In genomic region chr5:10251409-10251808, GRCh38 we compare ENCODE assay signal across 9 cellular contexts. TPM values are rescaled to one million over a fixed set of nuclear protein-coding genes. Genes with fewer than 3 reads are reported as not detected.
DNase-seq lines count a peak whose midpoint lies in the region; ATAC-seq and TF ChIP-seq lines count a peak whose summit lies in the region.
"Had no signal": no experiment of that assay in that cellular context is flagged by ENCODE, and none has a peak within 500 bp of the region (broad histone marks: within the 10 kb centered on the region; RNA-seq: fewer than 3 reads in every experiment).

No MANE protein-coding gene starts in this region.

- peak overlapping the region; percentile 64 for H3K4me2 ChIP-seq in mesenchymal stem cell (ENCODE audit: low read length, poor library complexity, severe bottlenecking)

- H2AK5ac ChIP-seq in mesenchymal stem cell (ENCODE audit: low read length, severe bottlenecking), result no peak overlapping the region

- no peak overlapping the region for H2BK120ac ChIP-seq in mesenchymal stem cell (ENCODE audit: low read depth, low read length)

- peak overlapping the region; percentile 98 for H3K4me3 Mint-ChIP-seq in stimulated activated naive CD8-positive, alpha-beta T cell treated with anti-CD3 and anti-CD28 coated beads, Interleukin-15, Interleukin-2, amounts not matched to agents 100 ng/mL and 50 ng/mL, for 24 hours

- no peak overlapping the region for H2BK15ac ChIP-seq in mesenchymal stem cell (ENCODE audit: low read depth, poor library complexity, severe bottlenecking)

- H3K27ac ChIP-seq in ascending aorta (no peak overlapping the region), mesenchymal stem cell (ENCODE audit: low read length, poor library complexity, severe bottlenecking) (no peak overlapping the region)

- peak overlapping the region in 1 of 2 experiments; percentile 39 for H3K23ac ChIP-seq in mesenchymal stem cell (ENCODE audit: low read length in 2 of 2)

- peaks cover 67% of the 10 kb centered on the region for H3K4me1 Mint-ChIP-seq in stimulated activated naive CD8-positive, alpha-beta T cell treated with anti-CD3 and anti-CD28 coated beads, Interleukin-15, Interleukin-2, amounts not matched to agents 100 ng/mL and 50 ng/mL, for 24 hours (ENCODE audit: low read depth)

- H2BK5ac ChIP-seq in mesenchymal stem cell (ENCODE audit: low read depth, low read length, poor library complexity, severe bottlenecking), result no peak overlapping the region

- peaks cover 16% of the 10 kb centered on the region for H3K79me1 ChIP-seq in mesenchymal stem cell (replicated peaks; ENCODE audit: low read length, poor library complexity, severe bottlenecking)

- no peaks in the 10 kb centered on the region for H3K27me3 ChIP-seq in ascending aorta
- H3K27me3 ChIP-seq in mesenchymal stem cell (ENCODE audit: control insufficient read depth in 1 of 2, insufficient read depth in 1 of 2, low read length in 2 of 2), result no peaks in the 10 kb centered on the region

- no peak overlapping the region for H2BK12ac ChIP-seq in mesenchymal stem cell (ENCODE audit: low read length in 2 of 2)

- H3K18ac ChIP-seq in mesenchymal stem cell (ENCODE audit: low read depth in 1 of 2, low read length in 2 of 2), result no peak overlapping the region

- H3K4me3 ChIP-seq in ascending aorta, result peak overlapping the region; percentile 69 to 88
- peak overlapping the region in 1 of 2 experiments; percentile 96 for H3K4me3 ChIP-seq in mesenchymal stem cell (ENCODE audit: insufficient read depth in 1 of 2, low read depth in 1 of 2, low read length in 2 of 2)

- no peak overlapping the region for H3K14ac ChIP-seq in mesenchymal stem cell (ENCODE audit: low read length in 2 of 2)

- H3K36me3 Mint-ChIP-seq in stimulated activated naive CD8-positive, alpha-beta T cell treated with anti-CD3 and anti-CD28 coated beads, Interleukin-15, Interleukin-2, amounts not matched to agents 100 ng/mL and 50 ng/mL, for 24 hours (ENCODE audit: low read depth), result peaks cover 57% of the 10 kb centered on the region

- peaks cover 10 to 16% of the 10 kb centered on the region in 2 donors for H3K4me1 ChIP-seq in ascending aorta
- peaks cover 13% of the 10 kb centered on the region for H3K4me1 ChIP-seq in mesenchymal stem cell (ENCODE audit: control insufficient read depth, insufficient read depth, low read depth, low read length)

- H4K91ac ChIP-seq in mesenchymal stem cell (ENCODE audit: low read length), result no peak overlapping the region

- no peak for DNase-seq in stimulated activated naive CD8-positive, alpha-beta T cell treated with anti-CD3 and anti-CD28 coated beads, Interleukin-15, Interleukin-2, amounts not matched to agents 100 U/mL and 50 U/mL, for 24 hours
- DNase-seq in ascending aorta (ENCODE audit: low spot score in 2 of 2) (no peak), mesenchymal stem cell (no peak), sciatic nerve (ENCODE audit: low spot score) (no peak), NCI-H2227 (lab: John Stamatoyannopoulos, UW; ENCODE audit: unreplicated experiment) (no peak), NAMALWA (ENCODE audit: low spot score) (no peak)
- DNase-seq: stimulated activated CD4-positive, alpha-beta T cell treated with anti-CD3 and anti-CD28 coated beads, Interleukin-15, amount 100 ng/mL, for 24 hours had no signal

- 44% methylated on average over 6 of the region's 7 CpGs for WGBS in mesenchymal stem cell

- TF ChIP-seq CTCF in ascending aorta (IDR thresholded peaks at IDR 0.05), result no peak

- no peaks in the 10 kb centered on the region for H3K27me3 Mint-ChIP-seq in stimulated activated naive CD8-positive, alpha-beta T cell treated with anti-CD3 and anti-CD28 coated beads, Interleukin-15, Interleukin-2, amounts not matched to agents 100 ng/mL and 50 ng/mL, for 24 hours

- no peak overlapping the region for H2AFZ ChIP-seq in mesenchymal stem cell (ENCODE audit: low read depth, low read length)

- H3K36me3 ChIP-seq in ascending aorta (peaks cover 11 to 22% of the 10 kb centered on the region in 2 donors), mesenchymal stem cell (ENCODE audit: control insufficient read depth in 1 of 2, insufficient read depth in 2 of 2, low read depth in 1 of 2, low read length in 2 of 2) (peaks cover 6 to 41% of the 10 kb centered on the region in 2 experiments)

- H3K9me3 ChIP-seq in ascending aorta (no peaks in the 10 kb centered on the region), mesenchymal stem cell (ENCODE audit: control insufficient read depth, low read length) (no peaks in the 10 kb centered on the region)

- no peak overlapping the region for H3K4ac ChIP-seq in mesenchymal stem cell (ENCODE audit: low read depth in 1 of 2, low read length in 2 of 2)

- H3K9ac ChIP-seq in mesenchymal stem cell (ENCODE audit: low read length), result peak overlapping the region; percentile 100

- intact Hi-C loops in ascending aorta (cut with DNase I), result loop anchor here (10.0 kb wide), 1 partner anchor 513 kb away; the partner anchor contains the start of gene DAP
- intact Hi-C loops in sciatic nerve (cut with DNase I), result no loop called here

- no peaks in the 10 kb centered on the region for H3K9me3 Mint-ChIP-seq in stimulated activated naive CD8-positive, alpha-beta T cell treated with anti-CD3 and anti-CD28 coated beads, Interleukin-15, Interleukin-2, amounts not matched to agents 100 ng/mL and 50 ng/mL, for 24 hours

- peak overlapping the region; percentile 94 for H3K27ac Mint-ChIP-seq in stimulated activated naive CD8-positive, alpha-beta T cell treated with anti-CD3 and anti-CD28 coated beads, Interleukin-15, Interleukin-2, amounts not matched to agents 100 ng/mL and 50 ng/mL, for 24 hours

- H4K8ac ChIP-seq in mesenchymal stem cell (ENCODE audit: low read length), result no peak overlapping the region

- ATAC-seq in stimulated activated naive CD8-positive, alpha-beta T cell treated with anti-CD3 and anti-CD28 coated beads, Interleukin-15, Interleukin-2, amounts not matched to agents 100 U/mL and 50 U/mL, for 24 hours, result no peak
- no peak for ATAC-seq in sciatic nerve
- no peak for ATAC-seq in HG02870 (IDR thresholded peaks at IDR 0.05; ENCODE audit: unreplicated experiment)

RNA-seq across cellular contexts. Expression of gene CCT5, which starts 1.3 kb away (rescaled TPM):
- total RNA-seq in ascending aorta, result 66.1 TPM
- polyA plus RNA-seq in mesenchymal stem cell (2013, experiment 1 of 2), result 121 TPM
- 123 TPM for polyA plus RNA-seq in mesenchymal stem cell (2013, experiment 2 of 2)
- 79.5 TPM for total RNA-seq in sciatic nerve

RNA-seq across cellular contexts. Expression of gene ATPSCKMT, which starts 1.7 kb away (rescaled TPM):
- 0.64 TPM for total RNA-seq in ascending aorta
- 14.0 TPM for polyA plus RNA-seq in mesenchymal stem cell (2013, experiment 1 of 2)
- polyA plus RNA-seq in mesenchymal stem cell (2013, experiment 2 of 2), result 14.3 TPM
- total RNA-seq in sciatic nerve, result 20.8 TPM

RNA-seq across cellular contexts. Expression of gene CMBL, which starts 56.3 kb away (rescaled TPM):
- total RNA-seq in ascending aorta (0.75 TPM), sciatic nerve (17.5 TPM)
- 18.7 TPM for polyA plus RNA-seq in mesenchymal stem cell (2013, experiment 1 of 2)
- 18.7 TPM for polyA plus RNA-seq in mesenchymal stem cell (2013, experiment 2 of 2)

Comparison
In these comparisons a context has a peak if more than half of its experiments do, and no peak if none do; other contexts are left out.
1. RNA of gene ATPSCKMT, which starts 1.7 kb away (total RNA-seq): 20.8 TPM in sciatic nerve (single experiment); 0.64 TPM in ascending aorta (single experiment); every median in the first group is over 10 times any median in the second.
2. RNA of gene CMBL, which starts 56.3 kb away (total RNA-seq): 17.5 TPM in sciatic nerve (single experiment); 0.75 TPM in ascending aorta (single experiment); every median in the first group is over 10 times any median in the second.